Comparison of ENCODE assay signal across 1 cellular context in the genomic region with DNA sequence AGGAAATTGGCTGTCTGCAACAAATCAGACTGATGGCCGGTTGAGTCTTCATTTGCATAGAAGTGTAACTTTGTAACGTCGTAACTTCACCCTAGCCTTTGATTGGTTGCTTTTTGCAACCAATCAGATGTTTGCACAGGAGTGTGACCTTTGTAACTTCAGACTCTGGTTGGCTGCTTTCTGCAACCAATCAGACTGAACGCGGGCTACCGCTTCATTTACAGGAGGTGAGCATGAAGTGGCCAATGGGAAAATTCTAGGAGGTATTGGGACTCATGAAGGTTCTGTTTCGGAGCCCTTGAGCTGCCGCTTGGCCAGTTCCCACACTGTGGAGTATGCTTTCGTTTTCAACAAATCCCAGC.
TF ChIP-seq lines count a peak whose summit lies in the region.

No MANE protein-coding gene starts in this region.

TF ChIP-seq in SK-N-SH treated with all-trans-retinoic acid at 6 μM for 48 hours, 23 proteins besides CTCF, POLR2A, EP300 and RAD21 (continued from another document):
- TF ChIP-seq PATZ1 (CRISPR knock-in tag; IDR thresholded peaks at IDR 0.05; ENCODE audit: borderline replicate concordance) (no peak), CSRNP3 (CRISPR knock-in tag; IDR thresholded peaks at IDR 0.05) (no peak), ZFP30 (CRISPR knock-in tag; IDR thresholded peaks at IDR 0.05) (no peak), ESRRG (CRISPR knock-in tag; IDR thresholded peaks at IDR 0.05) (no peak), ZNF8 (CRISPR knock-in tag; IDR thresholded peaks at IDR 0.05) (no peak), CSDC2 (CRISPR knock-in tag; IDR thresholded peaks at IDR 0.05) (no peak), OSR1 (CRISPR knock-in tag; IDR thresholded peaks at IDR 0.05) (no peak), SNAI2 (CRISPR knock-in tag; IDR thresholded peaks at IDR 0.05) (no peak), RARB (CRISPR knock-in tag; IDR thresholded peaks at IDR 0.05) (no peak), GLIS3 (CRISPR knock-in tag; IDR thresholded peaks at IDR 0.05) (no peak)
- TF ChIP-seq, protein P1, sequence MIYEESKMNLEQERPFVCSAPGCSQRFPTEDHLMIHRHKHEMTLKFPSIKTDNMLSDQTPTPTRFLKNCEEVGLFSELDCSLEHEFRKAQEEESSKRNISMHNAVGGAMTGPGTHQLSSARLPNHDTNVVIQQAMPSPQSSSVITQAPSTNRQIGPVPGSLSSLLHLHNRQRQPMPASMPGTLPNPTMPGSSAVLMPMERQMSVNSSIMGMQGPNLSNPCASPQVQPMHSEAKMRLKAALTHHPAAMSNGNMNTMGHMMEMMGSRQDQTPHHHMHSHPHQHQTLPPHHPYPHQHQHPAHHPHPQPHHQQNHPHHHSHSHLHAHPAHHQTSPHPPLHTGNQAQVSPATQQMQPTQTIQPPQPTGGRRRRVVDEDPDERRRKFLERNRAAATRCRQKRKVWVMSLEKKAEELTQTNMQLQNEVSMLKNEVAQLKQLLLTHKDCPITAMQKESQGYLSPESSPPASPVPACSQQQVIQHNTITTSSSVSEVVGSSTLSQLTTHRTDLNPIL (CRISPR knock-in tag; IDR thresholded peaks at IDR 0.05; ENCODE audit: low read depth) = no peak
- TF ChIP-seq, protein P2, sequence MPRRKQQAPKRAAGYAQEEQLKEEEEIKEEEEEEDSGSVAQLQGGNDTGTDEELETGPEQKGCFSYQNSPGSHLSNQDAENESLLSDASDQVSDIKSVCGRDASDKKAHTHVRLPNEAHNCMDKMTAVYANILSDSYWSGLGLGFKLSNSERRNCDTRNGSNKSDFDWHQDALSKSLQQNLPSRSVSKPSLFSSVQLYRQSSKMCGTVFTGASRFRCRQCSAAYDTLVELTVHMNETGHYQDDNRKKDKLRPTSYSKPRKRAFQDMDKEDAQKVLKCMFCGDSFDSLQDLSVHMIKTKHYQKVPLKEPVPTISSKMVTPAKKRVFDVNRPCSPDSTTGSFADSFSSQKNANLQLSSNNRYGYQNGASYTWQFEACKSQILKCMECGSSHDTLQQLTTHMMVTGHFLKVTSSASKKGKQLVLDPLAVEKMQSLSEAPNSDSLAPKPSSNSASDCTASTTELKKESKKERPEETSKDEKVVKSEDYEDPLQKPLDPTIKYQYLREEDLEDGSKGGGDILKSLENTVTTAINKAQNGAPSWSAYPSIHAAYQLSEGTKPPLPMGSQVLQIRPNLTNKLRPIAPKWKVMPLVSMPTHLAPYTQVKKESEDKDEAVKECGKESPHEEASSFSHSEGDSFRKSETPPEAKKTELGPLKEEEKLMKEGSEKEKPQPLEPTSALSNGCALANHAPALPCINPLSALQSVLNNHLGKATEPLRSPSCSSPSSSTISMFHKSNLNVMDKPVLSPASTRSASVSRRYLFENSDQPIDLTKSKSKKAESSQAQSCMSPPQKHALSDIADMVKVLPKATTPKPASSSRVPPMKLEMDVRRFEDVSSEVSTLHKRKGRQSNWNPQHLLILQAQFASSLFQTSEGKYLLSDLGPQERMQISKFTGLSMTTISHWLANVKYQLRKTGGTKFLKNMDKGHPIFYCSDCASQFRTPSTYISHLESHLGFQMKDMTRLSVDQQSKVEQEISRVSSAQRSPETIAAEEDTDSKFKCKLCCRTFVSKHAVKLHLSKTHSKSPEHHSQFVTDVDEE (CRISPR knock-in tag; IDR thresholded peaks at IDR 0.05) = no peak
TF ChIP-seq in SK-N-SH treated with all-trans-retinoic acid at 6 μM for 48 hours: peak in this region for 0.
